In genomic region chr3:157786216-157786615, GRCh38 we compare ENCODE assay signal across 12 cellular contexts.
DNase-seq lines count a peak whose midpoint lies in the region; ATAC-seq and TF ChIP-seq lines count a peak whose summit lies in the region.
"Had no signal": no experiment of that assay in that cellular context is flagged by ENCODE, and none has a peak within 500 bp of the region (broad histone marks: within the 10 kb centered on the region; RNA-seq: fewer than 3 reads in every experiment).

No MANE protein-coding gene starts in this region.

- peak overlapping the region; percentile 64 for H3K4me2 ChIP-seq in smooth muscle cell

- H3K36me3 Mint-ChIP-seq in activated CD4-positive, alpha-beta T cell treated with anti-CD3 and anti-CD28 coated beads, Interleukin-2, amount 10 ng/mL, durations not matched to agents 24 days and 14 days (ENCODE audit: low read depth): no peaks in the 10 kb centered on the region

- intact Hi-C loops in activated CD4-positive, alpha-beta T cell treated with anti-CD3 and anti-CD28 coated beads, Interleukin-2, amount 10 ng/mL, durations not matched to agents 24 days and 14 days (cut with micrococcal nuclease): no loop called here

- no peaks in the 10 kb centered on the region for H3K36me3 ChIP-seq in smooth muscle cell (ENCODE audit: low read depth)
- H3K36me3 ChIP-seq: adrenal gland, SJCRH30 had no signal

- H3K79me2 ChIP-seq in smooth muscle cell (ENCODE audit: low read depth): no peaks in the 10 kb centered on the region

- peaks cover 4% of the 10 kb centered on the region for H3K4me1 ChIP-seq in smooth muscle cell (ENCODE audit: low read depth)

- ATAC-seq in GM19452 (IDR thresholded peaks at IDR 0.05; ENCODE audit: unreplicated experiment): no peak
- ATAC-seq: right cardiac atrium had no signal

- no peaks in the 10 kb centered on the region for H3K9me3 Mint-ChIP-seq in activated CD4-positive, alpha-beta T cell treated with anti-CD3 and anti-CD28 coated beads, Interleukin-2, amount 10 ng/mL, durations not matched to agents 24 days and 14 days

- WGBS in smooth muscle cell (ENCODE audit: low lambda C conversion rate): 68% methylated on average over 2 of the region's 2 CpGs

- H3K9ac ChIP-seq in smooth muscle cell (ENCODE audit: low read depth): no peak overlapping the region

- DNase-seq in GM04504 (ENCODE audit: low read depth) (peak; percentile 95), SW 1271 (lab: John Stamatoyannopoulos, UW) (peak; percentile 24 to 49), fibroblast of villous mesenchyme (ENCODE audit: low read depth) (peak; percentile 73), smooth muscle cell (lab: John Stamatoyannopoulos, UW; ENCODE audit: unreplicated experiment) (no peak), NCI-H1694 treated with DMSO at 0.1 percent for 48 hours (lab: John Stamatoyannopoulos, UW) (no peak), NK-92 (lab: John Stamatoyannopoulos, UW; ENCODE audit: unreplicated experiment) (no peak)
- DNase-seq in activated CD4-positive, alpha-beta T cell treated with anti-CD3 and anti-CD28 coated beads, Interleukin-2, amount 10 ng/mL, durations not matched to agents 24 days and 14 days: no peak
- DNase-seq: NCI-H1417, right cardiac atrium, SJCRH30 had no signal

- peak overlapping the region; percentile 53 for H3K27ac ChIP-seq in smooth muscle cell (ENCODE audit: low read depth)
- H3K27ac ChIP-seq: SJCRH30 had no signal

- H3K27me3 ChIP-seq in smooth muscle cell (ENCODE audit: low read depth): no peaks in the 10 kb centered on the region
- H3K27me3 ChIP-seq: adrenal gland, SJCRH30 had no signal

- no peaks in the 10 kb centered on the region for H4K20me1 ChIP-seq in smooth muscle cell (ENCODE audit: low read depth)

- no peaks in the 10 kb centered on the region for H3K27me3 Mint-ChIP-seq in activated CD4-positive, alpha-beta T cell treated with anti-CD3 and anti-CD28 coated beads, Interleukin-2, amount 10 ng/mL, durations not matched to agents 24 days and 14 days

- TF ChIP-seq CTCF in fibroblast of villous mesenchyme (IDR thresholded peaks at IDR 0.05; ENCODE audit: insufficient read depth, low read depth, low read length) (no peak), smooth muscle cell (IDR thresholded peaks at IDR 0.05; ENCODE audit: borderline replicate concordance, insufficient read depth, poor library complexity, severe bottlenecking) (no peak)

- H3F3A ChIP-seq in smooth muscle cell (ENCODE audit: low read depth): no peaks in the 10 kb centered on the region

- H3K4me3 ChIP-seq in fibroblast of villous mesenchyme (ENCODE audit: low read depth, low read length): no peak overlapping the region
- no peak overlapping the region for H3K4me3 ChIP-seq in smooth muscle cell
- H3K4me3 ChIP-seq: adrenal gland, SJCRH30 had no signal

- H3K9me3 ChIP-seq in smooth muscle cell (replicated peaks; ENCODE audit: low read depth): no peaks in the 10 kb centered on the region
- H3K9me3 ChIP-seq: adrenal gland, SJCRH30 had no signal

- no peak overlapping the region for H3K27ac Mint-ChIP-seq in activated CD4-positive, alpha-beta T cell treated with anti-CD3 and anti-CD28 coated beads, Interleukin-2, amount 10 ng/mL, durations not matched to agents 24 days and 14 days

- no peaks in the 10 kb centered on the region for H3K4me1 Mint-ChIP-seq in activated CD4-positive, alpha-beta T cell treated with anti-CD3 and anti-CD28 coated beads, Interleukin-2, amount 10 ng/mL, durations not matched to agents 24 days and 14 days

- H3K4me3 Mint-ChIP-seq in activated CD4-positive, alpha-beta T cell treated with anti-CD3 and anti-CD28 coated beads, Interleukin-2, amount 10 ng/mL, durations not matched to agents 24 days and 14 days: no peak overlapping the region

- H2AFZ ChIP-seq in smooth muscle cell (ENCODE audit: low read depth): no peak overlapping the region

Comparison
In these comparisons a context has a peak if more than half of its experiments do, and no peak if none do; other contexts are left out.
1. DNase-seq: peak in GM04504 (single experiment), SW 1271 (2 of 2) and fibroblast of villous mesenchyme (single experiment); none in smooth muscle cell (single experiment), NCI-H1694 treated with DMSO at 0.1 percent for 48 hours (single experiment), activated CD4-positive, alpha-beta T cell treated with anti-CD3 and anti-CD28 coated beads, Interleukin-2, amount 10 ng/mL, durations not matched to agents 24 days and 14 days (single experiment) and NK-92 (single experiment).